Comparison of ENCODE assay signal across 9 cellular contexts in the genomic region with DNA sequence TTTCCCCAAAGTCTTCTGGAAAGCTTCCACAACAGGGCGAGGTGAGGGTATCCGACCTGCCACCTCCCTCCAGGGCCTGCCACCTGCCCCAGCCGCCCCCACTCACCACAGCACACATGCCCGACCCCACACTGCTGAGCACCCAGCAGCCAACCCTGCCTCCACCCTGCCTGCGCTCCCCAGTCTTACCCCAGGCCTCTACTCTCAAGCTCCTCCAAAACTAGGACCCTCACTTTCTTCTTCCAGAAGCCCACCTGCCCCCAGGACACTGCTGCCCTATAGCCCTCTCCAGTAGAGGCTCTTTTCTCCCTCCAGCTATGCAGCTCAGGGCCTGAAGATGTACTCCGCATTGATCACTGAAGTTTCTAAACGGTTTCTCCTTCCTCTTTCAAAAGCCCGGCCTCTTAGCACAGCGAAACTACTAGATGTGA.
A peak's percentile ranks its signal among the peaks of the same experiment; 100 is the strongest.
DNase-seq lines count a peak whose midpoint lies in the region; ATAC-seq and TF ChIP-seq lines count a peak whose summit lies in the region.
"Had no signal": no experiment of that assay in that cellular context is flagged by ENCODE, and none has a peak within 500 bp of the region (broad histone marks: within the 10 kb centered on the region; RNA-seq: fewer than 3 reads in every experiment).

No MANE protein-coding gene starts in this region.

- H3K36me3 Mint-ChIP-seq in neural progenitor cell = no peaks in the 10 kb centered on the region
- no peaks in the 10 kb centered on the region for H3K36me3 Mint-ChIP-seq in activated T-cell treated with anti-CD3 and anti-CD28 coated beads, Interleukin-2, amount 50 U/mL, for 24 hours (ENCODE audit: low read depth)

- H3K27ac Mint-ChIP-seq in neural progenitor cell = no peak overlapping the region
- no peak overlapping the region for H3K27ac Mint-ChIP-seq in activated T-cell treated with anti-CD3 and anti-CD28 coated beads, Interleukin-2, amount 50 U/mL, for 24 hours

- H3K36me3 ChIP-seq in SU-DHL-6 (ENCODE audit: low read length) = no peaks in the 10 kb centered on the region
- H3K36me3 ChIP-seq in neural progenitor cell = no peaks in the 10 kb centered on the region

- peaks cover 2% of the 10 kb centered on the region for H3K27me3 Mint-ChIP-seq in neural progenitor cell (ENCODE audit: insufficient read depth, low read depth)
- H3K27me3 Mint-ChIP-seq in activated T-cell treated with anti-CD3 and anti-CD28 coated beads, Interleukin-2, amount 50 U/mL, for 24 hours = peaks cover 10% of the 10 kb centered on the region

- H4K20me1 ChIP-seq in SU-DHL-6 (ENCODE audit: low read depth, low read length) (no peaks in the 10 kb centered on the region), neural progenitor cell (ENCODE audit: low read depth) (no peaks in the 10 kb centered on the region)

- DNase-seq in GM10266 (ENCODE audit: extremely low spot score) (peak; percentile 76), neural progenitor cell (ENCODE audit: low spot score) (no peak), SHP77 treated with DMSO at 0.1 percent for 48 hours (lab: John Stamatoyannopoulos, UW) (no peak), G401 (ENCODE audit: low spot score) (no peak), NCI-H1105 treated with DMSO at 0.1 percent for 48 hours (lab: John Stamatoyannopoulos, UW) (no peak)
- no peak for DNase-seq in activated T-cell treated with anti-CD3 and anti-CD28 coated beads, Interleukin-2, amount 50 U/mL, for 24 hours
- DNase-seq: DND-41 had no signal

- 0 out of 2 replicates have a peak, but pooled peaks cover 5% of the 10 kb centered on the region for H3K9me3 ChIP-seq in SU-DHL-6 (ENCODE audit: insufficient read depth, low read length)
- H3K9me3 ChIP-seq in neural progenitor cell (ENCODE audit: low read depth) = no peaks in the 10 kb centered on the region

- H2AFZ ChIP-seq in SU-DHL-6 (ENCODE audit: low read depth, low read length, severe bottlenecking) = no peak overlapping the region
- no peak overlapping the region for H2AFZ ChIP-seq in neural progenitor cell (replicated peaks)

- peaks cover under 1% of the 10 kb centered on the region for H3K9me3 Mint-ChIP-seq in neural progenitor cell
- no peaks in the 10 kb centered on the region for H3K9me3 Mint-ChIP-seq in activated T-cell treated with anti-CD3 and anti-CD28 coated beads, Interleukin-2, amount 50 U/mL, for 24 hours

- no peaks in the 10 kb centered on the region for H3K79me2 ChIP-seq in SU-DHL-6 (ENCODE audit: insufficient read depth, low read length)
- no peaks in the 10 kb centered on the region for H3K79me2 ChIP-seq in neural progenitor cell (ENCODE audit: low read depth)

- H3K9ac ChIP-seq in SU-DHL-6 (ENCODE audit: low read length) (no peak overlapping the region), neural progenitor cell (no peak overlapping the region)

- H3K9me2 ChIP-seq in SU-DHL-6 (replicated peaks; ENCODE audit: insufficient read depth, low read length) = no peaks in the 10 kb centered on the region

- H3F3A ChIP-seq in SU-DHL-6 (ENCODE audit: insufficient read depth) = no peaks in the 10 kb centered on the region; the same call in 1 of the 2 replicates
- H3F3A ChIP-seq in neural progenitor cell (ENCODE audit: low read depth) = peaks cover 52% of the 10 kb centered on the region

- H3K4me3 ChIP-seq in SU-DHL-6 (ENCODE audit: insufficient read depth, low read length, poor library complexity, severe bottlenecking) = no peak overlapping the region
- peak overlapping the region; percentile 47 for H3K4me3 ChIP-seq in neural progenitor cell

- in situ Hi-C loops in G401 (cut with HindIII; ENCODE audit: low sequenced_read_pairs) = no loop called here

- peaks cover 36% of the 10 kb centered on the region for H3K4me1 ChIP-seq in neural progenitor cell

- H3K27ac ChIP-seq in SU-DHL-6 (ENCODE audit: low read depth, low read length) = no peak overlapping the region
- H3K27ac ChIP-seq in neural progenitor cell = no peak overlapping the region

- TF ChIP-seq CTCF in GM10266 (IDR thresholded peaks at IDR 0.05; ENCODE audit: control insufficient read depth, insufficient read depth, low read depth, missing control alignments) (no peak), SU-DHL-6 (IDR thresholded peaks at IDR 0.05; ENCODE audit: insufficient read depth, low read length, poor library complexity, severe bottlenecking) (no peak), neural progenitor cell (IDR thresholded peaks at IDR 0.05) (no peak)

- peaks cover 27% of the 10 kb centered on the region for H3K4me1 Mint-ChIP-seq in neural progenitor cell
- peaks cover 5% of the 10 kb centered on the region for H3K4me1 Mint-ChIP-seq in activated T-cell treated with anti-CD3 and anti-CD28 coated beads, Interleukin-2, amount 50 U/mL, for 24 hours (ENCODE audit: low read depth)

- H3K4me3 Mint-ChIP-seq in neural progenitor cell = no peak overlapping the region
- no peak overlapping the region for H3K4me3 Mint-ChIP-seq in activated T-cell treated with anti-CD3 and anti-CD28 coated beads, Interleukin-2, amount 50 U/mL, for 24 hours

- ATAC-seq in HG02798 (IDR thresholded peaks at IDR 0.05; ENCODE audit: poor library complexity, unreplicated experiment) = peak; percentile 40

- H3K27me3 ChIP-seq in SU-DHL-6 (ENCODE audit: low read length) (no peaks in the 10 kb centered on the region), neural progenitor cell (peaks cover 37% of the 10 kb centered on the region)

- H3K4me2 ChIP-seq in SU-DHL-6 (ENCODE audit: low read depth, low read length, poor library complexity, severe bottlenecking) = peak overlapping the region; percentile 13
- peak overlapping the region; percentile 91 for H3K4me2 ChIP-seq in neural progenitor cell
